13 cellular contexts compared by ENCODE assay signal in the genomic region with DNA sequence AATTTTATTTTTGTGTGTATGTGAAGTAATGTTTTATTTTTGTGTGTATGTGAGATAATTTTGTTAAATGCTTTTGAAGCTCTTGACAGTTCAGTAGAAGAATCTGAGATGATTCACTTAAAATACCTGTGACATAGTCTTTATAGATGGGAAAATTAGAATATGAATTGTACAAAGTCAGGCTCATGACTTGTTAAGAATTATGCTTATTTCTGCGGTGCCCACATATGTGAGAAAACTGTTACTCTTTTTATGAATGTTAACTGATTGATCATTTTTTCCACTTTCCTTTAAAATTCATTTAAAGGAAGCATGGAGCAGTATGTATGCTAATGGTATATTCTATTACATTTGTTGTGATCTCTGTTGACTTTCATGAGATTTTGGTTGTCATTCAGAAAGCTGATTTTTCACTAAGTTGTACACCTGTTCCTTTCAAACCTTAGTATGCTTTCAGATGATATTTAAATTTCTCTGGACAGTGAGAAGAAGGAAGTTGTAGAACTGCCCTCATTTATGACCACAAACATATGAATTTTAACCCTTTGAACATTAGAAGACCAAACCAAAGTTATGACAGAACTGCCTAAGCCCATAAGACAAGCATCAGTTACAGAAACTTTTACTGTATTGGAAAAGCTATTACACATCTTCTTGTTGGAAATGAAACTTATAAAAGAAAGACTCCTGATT.
A peak's percentile ranks its signal among the peaks of the same experiment; 100 is the strongest.
DNase-seq lines count a peak whose midpoint lies in the region; ATAC-seq, FAIRE-seq and TF ChIP-seq lines count a peak whose summit lies in the region.
"Had no signal": no experiment of that assay in that cellular context is flagged by ENCODE, and none has a peak within 500 bp of the region (broad histone marks: within the 10 kb centered on the region; RNA-seq: fewer than 3 reads in every experiment).

No MANE protein-coding gene starts in this region.

- H3K4me1 Mint-ChIP-seq in activated naive CD8-positive, alpha-beta T cell (ENCODE audit: low read depth), result peaks cover 23% of the 10 kb centered on the region

- no peak for TF ChIP-seq POLR2A in GM12891 (IDR thresholded peaks at IDR 0.05; ENCODE audit: low read depth, low read length)
- no peak for TF ChIP-seq POLR2A in H54 (IDR thresholded peaks at IDR 0.05; ENCODE audit: low read depth, low read length)

- H3K4me1 ChIP-seq in mesendoderm (ENCODE audit: control insufficient read depth, low read depth, low read length), result peaks cover 8% of the 10 kb centered on the region
- H3K4me1 ChIP-seq: colonic mucosa, pancreas had no signal

- H2AK5ac ChIP-seq in mesendoderm (ENCODE audit: low read length), result no peak overlapping the region

- H3K4me3 Mint-ChIP-seq in activated naive CD8-positive, alpha-beta T cell, result peak overlapping the region; percentile 33

- no peak overlapping the region for H3K27ac ChIP-seq in mesendoderm (ENCODE audit: low read depth, low read length)
- H3K27ac ChIP-seq: colonic mucosa, pancreas, upper lobe of left lung had no signal

- peaks cover 2% of the 10 kb centered on the region for H3K79me1 ChIP-seq in mesendoderm (ENCODE audit: low read length)

- H3K56ac ChIP-seq in mesendoderm (ENCODE audit: low read length), result no peak overlapping the region

- FAIRE-seq in GM12891 (lab: Jason Lieb, UNC) (peak; percentile 80), H54 (lab: Jason Lieb, UNC) (no peak)

- H3K4me3 ChIP-seq in mesendoderm (ENCODE audit: low read length), result no peak overlapping the region
- H3K4me3 ChIP-seq: colonic mucosa, pancreas had no signal

- H2BK5ac ChIP-seq in mesendoderm (ENCODE audit: low read length), result no peak overlapping the region

- H3K36me3 ChIP-seq in mesendoderm (ENCODE audit: control insufficient read depth, insufficient read depth, low read length), result no peaks in the 10 kb centered on the region
- H3K36me3 ChIP-seq: colonic mucosa, pancreas, upper lobe of left lung had no signal

- peaks cover 5% of the 10 kb centered on the region for H3K79me2 ChIP-seq in mesendoderm (ENCODE audit: control insufficient read depth, insufficient read depth, low read length)

- H4K8ac ChIP-seq in mesendoderm (ENCODE audit: low read depth, low read length), result no peak overlapping the region

- H3K27ac Mint-ChIP-seq in activated naive CD8-positive, alpha-beta T cell, result no peak overlapping the region

- no peak overlapping the region for H4K5ac ChIP-seq in mesendoderm (ENCODE audit: low read length)

- no peak overlapping the region for H3K4ac ChIP-seq in mesendoderm (ENCODE audit: low read depth, low read length)

- DNase-seq in GM12891 (ENCODE audit: insufficient read length, low spot score), result no peak
- DNase-seq in mesendoderm, result no peak
- no peak for DNase-seq in midbrain (lab: John Stamatoyannopoulos, UW)
- no peak for DNase-seq in H54 (ENCODE audit: insufficient read length, low spot score)
- no peak for DNase-seq in activated gamma-delta T cell (lab: John Stamatoyannopoulos, UW)
- DNase-seq: colonic mucosa, left cardiac atrium, NCI-H69, pancreas, upper lobe of left lung had no signal

- no peak overlapping the region for H3K4me2 ChIP-seq in mesendoderm (ENCODE audit: low read length)

- no peak overlapping the region for H3K18ac ChIP-seq in mesendoderm (ENCODE audit: low read length)

- no peak overlapping the region for H2BK120ac ChIP-seq in mesendoderm (ENCODE audit: low read depth, low read length)

- no peak overlapping the region for H3K23ac ChIP-seq in mesendoderm (ENCODE audit: low read length)

- H3K9ac ChIP-seq in mesendoderm (ENCODE audit: low read length), result no peak overlapping the region

- ATAC-seq in GM19463 (IDR thresholded peaks at IDR 0.05; ENCODE audit: unreplicated experiment) (peak; percentile 34), HG03175 (IDR thresholded peaks at IDR 0.05; ENCODE audit: unreplicated experiment) (peak; percentile 26)
- ATAC-seq: left cardiac atrium, pancreas had no signal

- H3K36me3 Mint-ChIP-seq in activated naive CD8-positive, alpha-beta T cell, result peaks cover 39% of the 10 kb centered on the region

- no peak overlapping the region for H2BK15ac ChIP-seq in mesendoderm (replicated peaks; ENCODE audit: low read depth)

- no peaks in the 10 kb centered on the region for H3K27me3 Mint-ChIP-seq in activated naive CD8-positive, alpha-beta T cell

- no peaks in the 10 kb centered on the region for H3K27me3 ChIP-seq in mesendoderm (ENCODE audit: insufficient read depth, low read length, poor library complexity)
- H3K27me3 ChIP-seq: colonic mucosa, pancreas, upper lobe of left lung had no signal

- H3K9me3 Mint-ChIP-seq in activated naive CD8-positive, alpha-beta T cell (ENCODE audit: low read depth), result peaks cover 4% of the 10 kb centered on the region

- WGBS in mesendoderm (ENCODE audit: extremely low coverage, insufficient coverage, low lambda C conversion rate), result no CpG with 5 or more reads among the region's 1 CpG

TF ChIP-seq in GM12891, 5 proteins besides CTCF, POLR2A, EP300 and RAD21:
- TF ChIP-seq TAF1 (IDR thresholded peaks at IDR 0.05; ENCODE audit: low read depth, low read length) (no peak), POLR2AphosphoS5 (IDR thresholded peaks at IDR 0.05; ENCODE audit: low read depth, low read length) (no peak), SPI1 (IDR thresholded peaks at IDR 0.05; ENCODE audit: low read depth, low read length) (no peak), PAX5 (IDR thresholded peaks at IDR 0.05; ENCODE audit: insufficient read depth, low read length, severe bottlenecking) (no peak), POU2F2 (IDR thresholded peaks at IDR 0.05; ENCODE audit: low read depth, low read length) (no peak)
